Comparison of ENCODE assay signal across 8 cellular contexts in genomic region chr16:30335028-30335597, GRCh38. TPM values are rescaled to one million over a fixed set of nuclear protein-coding genes. Genes with fewer than 3 reads are reported as not detected.
A peak's percentile ranks its signal among the peaks of the same experiment; 100 is the strongest.
DNase-seq lines count a peak whose midpoint lies in the region; ATAC-seq and TF ChIP-seq lines count a peak whose summit lies in the region.
"Not testable (repeated sequence)": the region's sequence is repeated elsewhere in the genome, so short reads cannot be mapped to it uniquely, and the experiment has no call there.

No MANE protein-coding gene starts in this region.

- DNase-seq in GM10248 (ENCODE audit: extremely low spot score): peak; percentile 65
- DNase-seq in NCI-H1105 (lab: John Stamatoyannopoulos, UW): peak; percentile 66
- peak; percentile 69 to 81 for DNase-seq in SW 1271 (lab: John Stamatoyannopoulos, UW)
- peak; percentile 92 for DNase-seq in activated naive CD8-positive, alpha-beta T cell treated with anti-CD3 and anti-CD28 coated beads, Interleukin-2, amount 10 ng/mL, durations not matched to agents 7 days and 5 days
- peak; percentile 96 for DNase-seq in Right ventricle myocardium inferior (ENCODE audit: missing footprints)
- peak; percentile 83 to 90 (median 87) for DNase-seq in ovary
- peak; percentile 50 for DNase-seq in thoracic aorta (ENCODE audit: low spot score)

- H3K36me3 ChIP-seq in ovary, thoracic aorta: not testable (repeated sequence)

- TF ChIP-seq EP300 in ovary (IDR thresholded peaks at IDR 0.05): not testable (repeated sequence)

- peaks cover 16% of the 10 kb centered on the region for H3K4me1 Mint-ChIP-seq in activated naive CD8-positive, alpha-beta T cell treated with anti-CD3 and anti-CD28 coated beads, Interleukin-2, amount 10 ng/mL, durations not matched to agents 7 days and 5 days

- not testable (repeated sequence) for H3K4me1 ChIP-seq in ovary (ENCODE audit: insufficient read depth)
- H3K4me1 ChIP-seq in thoracic aorta (ENCODE audit: control insufficient read depth in 1 of 2, low read depth in 2 of 2): peaks cover 5 to 28% of the 10 kb centered on the region in 2 donors

- ATAC-seq in HG02678 (IDR thresholded peaks at IDR 0.05; ENCODE audit: unreplicated experiment): peak; percentile 72
- peak; percentile 82 for ATAC-seq in activated naive CD8-positive, alpha-beta T cell treated with anti-CD3 and anti-CD28 coated beads, Interleukin-2, amount 10 ng/mL, durations not matched to agents 7 days and 5 days (ENCODE audit: low read depth)
- peak; percentile 96 for ATAC-seq in Right ventricle myocardium inferior
- ATAC-seq in thoracic aorta (ENCODE audit: insufficient number of reproducible peaks, low FRiP score, low read depth): peak; percentile 78

- H3K27ac ChIP-seq in ovary (peak overlapping the region; percentile 85 to 95), thoracic aorta (peak overlapping the region; percentile 92 to 97)

- TF ChIP-seq CTCF in GM10248 (IDR thresholded peaks at IDR 0.05; ENCODE audit: control extremely low read depth, extremely low read depth, low read depth, missing control alignments); thoracic aorta (IDR thresholded peaks at IDR 0.05): not testable (repeated sequence)
- TF ChIP-seq CTCF in ovary (IDR thresholded peaks at IDR 0.05): peak in 1 of 3 donors; percentile 27

- H3K4me3 Mint-ChIP-seq in activated naive CD8-positive, alpha-beta T cell treated with anti-CD3 and anti-CD28 coated beads, Interleukin-2, amount 10 ng/mL, durations not matched to agents 7 days and 5 days: peak overlapping the region; percentile 88

- H3K27ac Mint-ChIP-seq in activated naive CD8-positive, alpha-beta T cell treated with anti-CD3 and anti-CD28 coated beads, Interleukin-2, amount 10 ng/mL, durations not matched to agents 7 days and 5 days: peak overlapping the region; percentile 84

- H3K4me3 ChIP-seq in ovary: peak overlapping the region; percentile 76
- H3K4me3 ChIP-seq in thoracic aorta: peak overlapping the region; percentile 96

- H3K9me3 ChIP-seq in ovary, thoracic aorta: not testable (repeated sequence)

- H3K27me3 ChIP-seq in ovary; thoracic aorta (replicated peaks; ENCODE audit: insufficient read depth): not testable (repeated sequence)

- TF ChIP-seq POLR2A in ovary (IDR thresholded peaks at IDR 0.05): peak; percentile 72

- not testable (repeated sequence) for H3K9me3 Mint-ChIP-seq in activated naive CD8-positive, alpha-beta T cell treated with anti-CD3 and anti-CD28 coated beads, Interleukin-2, amount 10 ng/mL, durations not matched to agents 7 days and 5 days

- 0 to 1% (median 1%) methylated on average over 34 to 70 of the region's 70 CpGs for WGBS in ovary, 3 donors

- not testable (repeated sequence) for H3K36me3 Mint-ChIP-seq in activated naive CD8-positive, alpha-beta T cell treated with anti-CD3 and anti-CD28 coated beads, Interleukin-2, amount 10 ng/mL, durations not matched to agents 7 days and 5 days

- POLR2A ChIA-PET in GM10248 (lab: Yijun Ruan, JAX): not testable (repeated sequence)
- POLR2A ChIA-PET in activated naive CD8-positive, alpha-beta T cell treated with anti-CD3 and anti-CD28 coated beads, Interleukin-2, amount 10 ng/mL, durations not matched to agents 7 days and 5 days (lab: Charles Lee): interaction anchor here (0.6 to 2.0 kb wide), 13 partner anchors 19 to 269 kb away, joined by 3 to 13 read pairs (median 3); partner anchors contain the start of genes ALDOA, CD2BP2, DCTPP1 and ZNF771

- CTCF ChIA-PET in GM10248 (lab: Yijun Ruan, JAX): interaction anchor here (1.0 to 1.7 kb wide), 6 partner anchors 14 to 324 kb away, joined by 3 to 5 read pairs (median 3); no protein-coding TSS in a partner anchor

- intact Hi-C loops in Right ventricle myocardium inferior (cut with DNase I); ovary (cut with DNase I): not testable (repeated sequence)

- H3K27me3 Mint-ChIP-seq in activated naive CD8-positive, alpha-beta T cell treated with anti-CD3 and anti-CD28 coated beads, Interleukin-2, amount 10 ng/mL, durations not matched to agents 7 days and 5 days: not testable (repeated sequence)

RNA-seq across cellular contexts. Expression of gene CD2BP2, which starts 20.0 kb away (rescaled TPM):
- 10 to 100 TPM; 71.3 to 72.5 TPM for total RNA-seq in activated naive CD8-positive, alpha-beta T cell treated with anti-CD3 and anti-CD28 coated beads, Interleukin-2, amount 10 ng/mL, durations not matched to agents 7 days and 5 days
- total RNA-seq in Right ventricle myocardium inferior (35.0 TPM), ovary (10 to 100 TPM; 29.2 to 68.3 (median 64.7) TPM), thoracic aorta (10 to 100 TPM; 31.4 to 52.0 TPM)
- polyA plus RNA-seq in ovary: 10 to 100 TPM; 44.1 to 81.7 TPM

RNA-seq across cellular contexts. Expression of gene TBC1D10B, which starts 35.2 kb away (rescaled TPM):
- 10 to 100 TPM; 63.6 to 69.8 TPM for total RNA-seq in activated naive CD8-positive, alpha-beta T cell treated with anti-CD3 and anti-CD28 coated beads, Interleukin-2, amount 10 ng/mL, durations not matched to agents 7 days and 5 days
- total RNA-seq in Right ventricle myocardium inferior: 26.0 TPM
- 10 to 100 TPM; 18.4 to 46.9 (median 38.0) TPM for total RNA-seq in ovary
- polyA plus RNA-seq in ovary: 10 to 100 TPM; 24.7 to 29.7 TPM
- total RNA-seq in thoracic aorta: 10 to 100 TPM; 34.5 TPM

RNA-seq across cellular contexts. Expression of gene MYL11, which starts 39.5 kb away (rescaled TPM):
- total RNA-seq in activated naive CD8-positive, alpha-beta T cell treated with anti-CD3 and anti-CD28 coated beads, Interleukin-2, amount 10 ng/mL, durations not matched to agents 7 days and 5 days: 1 to 10 TPM in 1 of 2 experiments, not detected in 1; 1.7 TPM
- total RNA-seq in Right ventricle myocardium inferior: not detected
- 1 to 10 TPM in 2 of 7 donors, not detected in 5; 1.0 to 1.3 TPM for total RNA-seq in ovary
- polyA plus RNA-seq in ovary: 1 to 10 TPM in 1 of 2 donors, under 1 TPM in 1; 0.38 to 1.4 TPM
- total RNA-seq in thoracic aorta: under 1 TPM in 1 of 2 donors, not detected in 1; 0.81 TPM

RNA-seq across cellular contexts. Expression of gene SEPTIN1, which starts 47.2 kb away (rescaled TPM):
- 100 to 1,000 TPM; 293 to 318 TPM for total RNA-seq in activated naive CD8-positive, alpha-beta T cell treated with anti-CD3 and anti-CD28 coated beads, Interleukin-2, amount 10 ng/mL, durations not matched to agents 7 days and 5 days
- total RNA-seq in Right ventricle myocardium inferior (1.4 TPM), ovary (1 to 10 TPM in 6 of 7 donors, under 1 TPM in 1; 0.46 to 8.2 (median 4.4) TPM), thoracic aorta (1 to 10 TPM; 3.0 to 4.2 TPM)
- polyA plus RNA-seq in ovary: 1 to 10 TPM; 1.9 to 3.2 TPM

Comparison
In these comparisons a context has a peak if more than half of its experiments do, and no peak if none do; other contexts are left out.
1. Peak in every context shown above with its lines: DNase-seq, ATAC-seq, H3K4me3 ChIP-seq and H3K27ac ChIP-seq.